16 cellular contexts compared by ENCODE assay signal in genomic region chr17:80482555-80483308, GRCh38. TPM values are rescaled to one million over a fixed set of nuclear protein-coding genes. Genes with fewer than 3 reads are reported as not detected.
DNase-seq lines count a peak whose midpoint lies in the region; ATAC-seq and TF ChIP-seq lines count a peak whose summit lies in the region.
"Had no signal": no experiment of that assay in that cellular context is flagged by ENCODE, and none has a peak within 500 bp of the region (broad histone marks: within the 10 kb centered on the region; RNA-seq: fewer than 3 reads in every experiment).

No MANE protein-coding gene starts in this region.

- H3K18ac ChIP-seq in neuronal stem cell (ENCODE audit: low read length): peak overlapping the region; percentile 44
- H3K18ac ChIP-seq in mesenchymal stem cell (ENCODE audit: low read depth in 1 of 2, low read length in 2 of 2): no peak overlapping the region

- no peak overlapping the region for H4K8ac ChIP-seq in neuronal stem cell (ENCODE audit: low read depth, low read length)
- no peak overlapping the region for H4K8ac ChIP-seq in mesenchymal stem cell (ENCODE audit: low read length)

- peak overlapping the region; percentile 91 for H2BK15ac ChIP-seq in neuronal stem cell (ENCODE audit: low read length)
- H2BK15ac ChIP-seq in mesenchymal stem cell (ENCODE audit: low read depth, poor library complexity, severe bottlenecking): no peak overlapping the region

- ATAC-seq in GM19455 (IDR thresholded peaks at IDR 0.05; ENCODE audit: unreplicated experiment): no peak

- no peak overlapping the region for H2AFZ ChIP-seq in neuronal stem cell (ENCODE audit: low read length)
- H2AFZ ChIP-seq in mesenchymal stem cell (ENCODE audit: low read depth, low read length): no peak overlapping the region

- no peak overlapping the region for H4K91ac ChIP-seq in neuronal stem cell (ENCODE audit: low read depth, low read length, poor library complexity)
- H4K91ac ChIP-seq in mesenchymal stem cell (ENCODE audit: low read length): no peak overlapping the region

- H3K9ac ChIP-seq in BLaER1: no peak overlapping the region
- H3K9ac ChIP-seq in neuronal stem cell (ENCODE audit: low read depth, low read length, poor library complexity): no peak overlapping the region
- H3K9ac ChIP-seq in mesenchymal stem cell (ENCODE audit: low read length): no peak overlapping the region

- H3K36me3 ChIP-seq in BLaER1 (no peaks in the 10 kb centered on the region), WERI-Rb-1 (no peaks in the 10 kb centered on the region), neuronal stem cell (replicated peaks in 1 of 2; ENCODE audit: control insufficient read depth in 2 of 2, insufficient read depth in 2 of 2, low read length in 2 of 2) (no peaks in the 10 kb centered on the region), mesenchymal stem cell (ENCODE audit: control insufficient read depth in 1 of 2, insufficient read depth in 2 of 2, low read depth in 1 of 2, low read length in 2 of 2) (no peaks in the 10 kb centered on the region)

- H4K20me1 ChIP-seq in BLaER1: peaks cover 16% of the 10 kb centered on the region

- DNase-seq in HK-2 (ENCODE audit: unreplicated experiment) (peak; percentile 22), WERI-Rb-1 (no peak), neuronal stem cell (ENCODE audit: low spot score) (no peak), GM19240 (ENCODE audit: insufficient read length, low spot score) (no peak), mesenchymal stem cell (no peak)
- no peak for DNase-seq in activated T-helper 1 cell treated with anti-CD3 and anti-CD28 coated beads, Interleukin-12 subunit alpha, Interleukin-12 subunit beta, Interleukin-2, Interleukin-4 antibody, amounts not matched to agents 30 ng/mL and 10 ng/mL and 1 ng/mL, durations not matched to agents 14 hours and 24 hours and 36 hours (ENCODE audit: low spot score)
- DNase-seq: COR-L47, KG1, NCI-H1092, NCI-H146, NCI-H2081, NCI-H524, SIG-M5 had no signal

- H2BK5ac ChIP-seq in neuronal stem cell (ENCODE audit: low read length) (no peak overlapping the region), mesenchymal stem cell (ENCODE audit: low read depth, low read length, poor library complexity, severe bottlenecking) (no peak overlapping the region)

- H3K23ac ChIP-seq in neuronal stem cell (ENCODE audit: low read depth, low read length, poor library complexity) (no peak overlapping the region), mesenchymal stem cell (ENCODE audit: low read length in 2 of 2) (no peak overlapping the region)

- no peak overlapping the region for H3K4me3 Mint-ChIP-seq in activated T-helper 1 cell treated with anti-CD3 and anti-CD28 coated beads, Interleukin-12 subunit alpha, Interleukin-12 subunit beta, Interleukin-2, Interleukin-4 antibody, amounts not matched to agents 30 ng/mL and 10 ng/mL and 1 ng/mL, durations not matched to agents 14 hours and 24 hours and 36 hours

- H2BK12ac ChIP-seq in neuronal stem cell (ENCODE audit: low read length) (no peak overlapping the region), mesenchymal stem cell (ENCODE audit: low read length in 2 of 2) (no peak overlapping the region)

- no peak overlapping the region for H3K14ac ChIP-seq in neuronal stem cell (ENCODE audit: low read length)
- H3K14ac ChIP-seq in mesenchymal stem cell (ENCODE audit: low read length in 2 of 2): no peak overlapping the region

- H3K4me1 ChIP-seq in BLaER1 (peaks cover 85% of the 10 kb centered on the region), neuronal stem cell (ENCODE audit: control insufficient read depth in 2 of 2, insufficient read depth in 1 of 2, low read depth in 1 of 2, low read length in 2 of 2) (peaks cover 9 to 19% of the 10 kb centered on the region in 2 donors), mesenchymal stem cell (ENCODE audit: control insufficient read depth, insufficient read depth, low read depth, low read length) (peaks cover 18% of the 10 kb centered on the region)

- H3K9me3 Mint-ChIP-seq in activated T-helper 1 cell treated with anti-CD3 and anti-CD28 coated beads, Interleukin-12 subunit alpha, Interleukin-12 subunit beta, Interleukin-2, Interleukin-4 antibody, amounts not matched to agents 30 ng/mL and 10 ng/mL and 1 ng/mL, durations not matched to agents 14 hours and 24 hours and 36 hours: no peaks in the 10 kb centered on the region

- H3K79me1 ChIP-seq in neuronal stem cell (ENCODE audit: low read depth, low read length) (peaks cover 1% of the 10 kb centered on the region), mesenchymal stem cell (replicated peaks; ENCODE audit: low read length, poor library complexity, severe bottlenecking) (no peaks in the 10 kb centered on the region)

- H3K4me3 ChIP-seq in BLaER1 (no peak overlapping the region), WERI-Rb-1 (ENCODE audit: low read depth, low read length) (no peak overlapping the region), neuronal stem cell (ENCODE audit: low read length in 2 of 2) (no peak overlapping the region), mesenchymal stem cell (ENCODE audit: insufficient read depth in 1 of 2, low read depth in 1 of 2, low read length in 2 of 2) (no peak overlapping the region)

- H3K27ac ChIP-seq in BLaER1 (no peak overlapping the region), WERI-Rb-1 (no peak overlapping the region), neuronal stem cell (replicated peaks; ENCODE audit: low read length) (no peak overlapping the region), mesenchymal stem cell (ENCODE audit: low read length, poor library complexity, severe bottlenecking) (no peak overlapping the region)

- H3K27ac Mint-ChIP-seq in activated T-helper 1 cell treated with anti-CD3 and anti-CD28 coated beads, Interleukin-12 subunit alpha, Interleukin-12 subunit beta, Interleukin-2, Interleukin-4 antibody, amounts not matched to agents 30 ng/mL and 10 ng/mL and 1 ng/mL, durations not matched to agents 14 hours and 24 hours and 36 hours: no peak overlapping the region

- peak overlapping the region; percentile 20 for H2AK5ac ChIP-seq in neuronal stem cell (ENCODE audit: low read depth, low read length)
- no peak overlapping the region for H2AK5ac ChIP-seq in mesenchymal stem cell (ENCODE audit: low read length, severe bottlenecking)

- H3K36me3 Mint-ChIP-seq in activated T-helper 1 cell treated with anti-CD3 and anti-CD28 coated beads, Interleukin-12 subunit alpha, Interleukin-12 subunit beta, Interleukin-2, Interleukin-4 antibody, amounts not matched to agents 30 ng/mL and 10 ng/mL and 1 ng/mL, durations not matched to agents 14 hours and 24 hours and 36 hours (ENCODE audit: low read depth): no peaks in the 10 kb centered on the region

- H3K4me2 ChIP-seq in BLaER1: peak overlapping the region; percentile 78; the same call in 1 of the 2 replicates
- no peak overlapping the region for H3K4me2 ChIP-seq in neuronal stem cell (ENCODE audit: insufficient read depth, low read length, poor library complexity, severe bottlenecking)
- no peak overlapping the region for H3K4me2 ChIP-seq in mesenchymal stem cell (ENCODE audit: low read length, poor library complexity, severe bottlenecking)

- H2BK120ac ChIP-seq in neuronal stem cell (ENCODE audit: low read depth, low read length) (no peak overlapping the region), mesenchymal stem cell (ENCODE audit: low read depth, low read length) (no peak overlapping the region)

- peaks cover 42% of the 10 kb centered on the region for H3K27me3 Mint-ChIP-seq in activated T-helper 1 cell treated with anti-CD3 and anti-CD28 coated beads, Interleukin-12 subunit alpha, Interleukin-12 subunit beta, Interleukin-2, Interleukin-4 antibody, amounts not matched to agents 30 ng/mL and 10 ng/mL and 1 ng/mL, durations not matched to agents 14 hours and 24 hours and 36 hours (ENCODE audit: insufficient read depth)

- intact Hi-C loops in activated T-helper 1 cell treated with anti-CD3 and anti-CD28 coated beads, Interleukin-12 subunit alpha, Interleukin-12 subunit beta, Interleukin-2, Interleukin-4 antibody, amounts not matched to agents 30 ng/mL and 10 ng/mL and 1 ng/mL, durations not matched to agents 14 hours and 24 hours and 36 hours (cut with micrococcal nuclease): no loop called here

- TF ChIP-seq CTCF in WERI-Rb-1 (IDR thresholded peaks at IDR 0.05; ENCODE audit: low read depth, low read length): 0 out of 2 replicates have a peak, but pooled peaks have one; percentile 6

- no CpG with 5 or more reads among the region's 16 CpGs for WGBS in neuronal stem cell (ENCODE audit: extremely low coverage in 2 of 2, insufficient read length in 2 of 2, insufficient replicate concordance in 1 of 2), 2 donors
- WGBS in mesenchymal stem cell: 68% methylated on average over 16 of the region's 16 CpGs

- no peaks in the 10 kb centered on the region for H3K9me3 ChIP-seq in BLaER1
- no peaks in the 10 kb centered on the region for H3K9me3 ChIP-seq in WERI-Rb-1 (ENCODE audit: severe bottlenecking)
- no peaks in the 10 kb centered on the region for H3K9me3 ChIP-seq in neuronal stem cell (replicated peaks in 1 of 2; ENCODE audit: control insufficient read depth in 2 of 2, insufficient read depth in 1 of 2, low read depth in 1 of 2, low read length in 2 of 2)
- no peaks in the 10 kb centered on the region for H3K9me3 ChIP-seq in mesenchymal stem cell (ENCODE audit: control insufficient read depth, low read length)

- H3K4ac ChIP-seq in neuronal stem cell (ENCODE audit: low read length) (no peak overlapping the region), mesenchymal stem cell (ENCODE audit: low read depth in 1 of 2, low read length in 2 of 2) (no peak overlapping the region)

- no peaks in the 10 kb centered on the region for H3K4me1 Mint-ChIP-seq in activated T-helper 1 cell treated with anti-CD3 and anti-CD28 coated beads, Interleukin-12 subunit alpha, Interleukin-12 subunit beta, Interleukin-2, Interleukin-4 antibody, amounts not matched to agents 30 ng/mL and 10 ng/mL and 1 ng/mL, durations not matched to agents 14 hours and 24 hours and 36 hours (ENCODE audit: low read depth)

- H3K27me3 ChIP-seq in BLaER1: peaks cover 49% of the 10 kb centered on the region
- no peaks in the 10 kb centered on the region for H3K27me3 ChIP-seq in WERI-Rb-1 (ENCODE audit: insufficient read depth, low read depth, severe bottlenecking)
- peaks cover 14 to 87% (median 34%) of the 10 kb centered on the region in 3 experiments for H3K27me3 ChIP-seq in neuronal stem cell (ENCODE audit: control insufficient read depth in 3 of 3, insufficient read depth in 3 of 3, low read depth in 1 of 3, low read length in 3 of 3)
- peaks cover 78 to 88% of the 10 kb centered on the region in 2 experiments for H3K27me3 ChIP-seq in mesenchymal stem cell (ENCODE audit: control insufficient read depth in 1 of 2, insufficient read depth in 1 of 2, low read length in 2 of 2)

RNA-seq across cellular contexts. Expression of gene NPTX1, which starts 6.3 kb away (rescaled TPM):
- 0.43 TPM for polyA plus RNA-seq in neuronal stem cell (2013, experiment 1 of 2)
- polyA plus RNA-seq in neuronal stem cell (2013, experiment 2 of 2): 0.35 TPM
- total RNA-seq in activated T-helper 1 cell treated with anti-CD3 and anti-CD28 coated beads, Interleukin-12 subunit alpha, Interleukin-12 subunit beta, Interleukin-2, Interleukin-4 antibody, amounts not matched to agents 30 ng/mL and 10 ng/mL and 1 ng/mL, durations not matched to agents 14 hours and 24 hours and 36 hours: 23.4 and 24.2 TPM in 2 replicates
- 1.3 TPM for polyA plus RNA-seq in mesenchymal stem cell (2013, experiment 1 of 2)
- 1.5 TPM for polyA plus RNA-seq in mesenchymal stem cell (2013, experiment 2 of 2)
- total RNA-seq: MCF 10A had no signal
